ENCODE assay signal across 17 cellular contexts in the genomic region with DNA sequence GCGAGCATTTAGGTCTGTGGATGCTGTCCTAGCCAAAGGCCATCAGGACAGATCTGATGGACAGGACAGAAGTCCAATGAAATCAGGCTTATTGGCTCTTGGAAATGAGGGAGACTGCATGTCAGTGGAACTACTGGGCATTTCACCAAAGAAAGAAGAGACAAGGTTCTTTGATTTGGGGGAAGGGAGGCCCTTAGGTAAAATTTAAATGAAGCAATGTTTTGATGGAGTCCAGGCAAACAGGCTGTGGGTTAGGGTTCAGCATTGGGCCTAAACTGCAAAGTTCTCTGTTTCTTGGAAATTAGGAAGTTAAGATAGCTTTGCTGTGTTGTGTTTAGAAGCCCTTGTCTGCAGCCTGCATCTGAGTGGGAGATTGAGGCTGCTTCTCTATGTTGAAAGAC. TPM values are rescaled to one million over a fixed set of nuclear protein-coding genes. Genes with fewer than 3 reads are reported as not detected.
DNase-seq lines count a peak whose midpoint lies in the region; ATAC-seq and TF ChIP-seq lines count a peak whose summit lies in the region.
"Had no signal": no experiment of that assay in that cellular context is flagged by ENCODE, and none has a peak within 500 bp of the region (broad histone marks: within the 10 kb centered on the region; RNA-seq: fewer than 3 reads in every experiment).

No MANE protein-coding gene starts in this region.

- H3K36me3 ChIP-seq in spleen, result no peaks in the 10 kb centered on the region
- H3K36me3 ChIP-seq: ovary had no signal

- no peak overlapping the region for H3K4me3 ChIP-seq in spleen
- H3K4me3 ChIP-seq: lung, ovary had no signal

- intact Hi-C loops in activated CD4-positive, alpha-beta memory T cell treated with anti-CD3 and anti-CD28 coated beads for 36 hours (cut with micrococcal nuclease), result loop anchor here (10.0 kb wide), 1 partner anchor 485 kb away; no protein-coding TSS in a partner anchor
- intact Hi-C loops in spleen (cut with DNase I; ENCODE audit: low total_unique reads), result loop anchor here (5.0 kb wide), 1 partner anchor 492 kb away; no protein-coding TSS in a partner anchor

- ATAC-seq in SK-N-SH treated with all-trans-retinoic acid at 6 μM for 48 hours (peak; percentile 42; the same call in 2 of the 3 replicates), GM18873 (IDR thresholded peaks at IDR 0.05; ENCODE audit: low FRiP score, unreplicated experiment) (no peak)
- ATAC-seq: HCT116 had no signal

- peaks cover 0 to 29% (median 14%) of the 10 kb centered on the region in 6 donors for H3K4me1 ChIP-seq in spleen

- CTCF ChIA-PET in activated CD4-positive, alpha-beta memory T cell treated with anti-CD3 and anti-CD28 coated beads, Interleukin-2, amount 10 ng/mL, durations not matched to agents 7 days and 5 days (lab: Charles Lee), result interaction anchor here (0.6 to 8.2 kb wide), 9 partner anchors 10 to 88 kb away, joined by 3 to 105 read pairs (median 40); partner anchors contain the start of genes CREG2 and RNF149
- CTCF ChIA-PET in activated CD4-positive, alpha-beta memory T cell treated with anti-CD3 and anti-CD28 coated beads for 36 hours (lab: Charles Lee), result interaction anchor here (2.1 to 5.2 kb wide), 7 partner anchors 9 to 491 kb away, joined by 4 to 80 read pairs (median 20); partner anchors contain the start of genes CREG2 and RNF149

- 81 to 100% (median 91%) methylated on average over 1 of the region's 1 CpG for WGBS in spleen, 5 donors

- peak overlapping the region; percentile 41 for H3K27ac Mint-ChIP-seq in activated CD4-positive, alpha-beta memory T cell treated with anti-CD3 and anti-CD28 coated beads, Interleukin-2, amount 10 ng/mL, durations not matched to agents 7 days and 5 days
- H3K27ac Mint-ChIP-seq in activated CD4-positive, alpha-beta memory T cell treated with anti-CD3 and anti-CD28 coated beads for 36 hours, result no peak overlapping the region

- H3K27me3 Mint-ChIP-seq in activated CD4-positive, alpha-beta memory T cell treated with anti-CD3 and anti-CD28 coated beads, Interleukin-2, amount 10 ng/mL, durations not matched to agents 7 days and 5 days, result peaks cover 3% of the 10 kb centered on the region
- no peaks in the 10 kb centered on the region for H3K27me3 Mint-ChIP-seq in activated CD4-positive, alpha-beta memory T cell treated with anti-CD3 and anti-CD28 coated beads for 36 hours

- H3K27me3 ChIP-seq in spleen (replicated peaks in 1 of 7), result no peaks in the 10 kb centered on the region
- H3K27me3 ChIP-seq: ovary had no signal

- DNase-seq in activated CD4-positive, alpha-beta memory T cell treated with anti-CD3 and anti-CD28 coated beads, Interleukin-2, amount 10 ng/mL, durations not matched to agents 7 days and 5 days, result no peak
- DNase-seq in activated CD4-positive, alpha-beta memory T cell treated with anti-CD3 and anti-CD28 coated beads for 36 hours, result no peak
- DNase-seq in iPS DF 19.7 (ENCODE audit: low read depth, low spot score) (peak; percentile 52), spleen (no peak), NCI-H82 treated with DMSO at 0.1 percent for 48 hours (lab: John Stamatoyannopoulos, UW; ENCODE audit: unreplicated experiment) (no peak)
- no peak for DNase-seq in stimulated activated CD4-positive, alpha-beta T cell treated with anti-CD3 and anti-CD28 coated beads, Interleukin-4, amount 100 ng/mL, for 24 hours
- DNase-seq: ACHN; activated T-cell treated with anti-CD3 and anti-CD28 coated beads for 4 hours; DMS79; NCI-H2171; ovary; stimulated activated CD8-positive, alpha-beta memory T cell treated with anti-CD3 and anti-CD28 coated beads, Interleukin-4, amount 100 ng/mL, for 48 hours; T1000 had no signal

- no peak for TF ChIP-seq CTCF in spleen (IDR thresholded peaks at IDR 0.05 in 8 of 11, conservative IDR thresholded peaks at IDR 0.05 in 3 of 11)

- H3K9me3 Mint-ChIP-seq in activated CD4-positive, alpha-beta memory T cell treated with anti-CD3 and anti-CD28 coated beads, Interleukin-2, amount 10 ng/mL, durations not matched to agents 7 days and 5 days, result no peaks in the 10 kb centered on the region
- no peaks in the 10 kb centered on the region for H3K9me3 Mint-ChIP-seq in activated CD4-positive, alpha-beta memory T cell treated with anti-CD3 and anti-CD28 coated beads for 36 hours

- no peaks in the 10 kb centered on the region for H3K9me3 ChIP-seq in spleen
- H3K9me3 ChIP-seq: ovary had no signal

- no peaks in the 10 kb centered on the region for H3K36me3 Mint-ChIP-seq in activated CD4-positive, alpha-beta memory T cell treated with anti-CD3 and anti-CD28 coated beads, Interleukin-2, amount 10 ng/mL, durations not matched to agents 7 days and 5 days (ENCODE audit: low read depth)
- H3K36me3 Mint-ChIP-seq in activated CD4-positive, alpha-beta memory T cell treated with anti-CD3 and anti-CD28 coated beads for 36 hours, result no peaks in the 10 kb centered on the region

- H3K4me1 Mint-ChIP-seq in activated CD4-positive, alpha-beta memory T cell treated with anti-CD3 and anti-CD28 coated beads, Interleukin-2, amount 10 ng/mL, durations not matched to agents 7 days and 5 days, result peaks cover 42% of the 10 kb centered on the region
- peaks cover 20% of the 10 kb centered on the region for H3K4me1 Mint-ChIP-seq in activated CD4-positive, alpha-beta memory T cell treated with anti-CD3 and anti-CD28 coated beads for 36 hours (ENCODE audit: low read depth)

- peak overlapping the region in 5 of 8 donors; percentile 1 to 71 (median 53) for H3K27ac ChIP-seq in spleen
- H3K27ac ChIP-seq: ovary had no signal

- no peak overlapping the region for H3K4me3 Mint-ChIP-seq in activated CD4-positive, alpha-beta memory T cell treated with anti-CD3 and anti-CD28 coated beads, Interleukin-2, amount 10 ng/mL, durations not matched to agents 7 days and 5 days
- no peak overlapping the region for H3K4me3 Mint-ChIP-seq in activated CD4-positive, alpha-beta memory T cell treated with anti-CD3 and anti-CD28 coated beads for 36 hours

- POLR2A ChIA-PET in activated CD4-positive, alpha-beta memory T cell treated with anti-CD3 and anti-CD28 coated beads, Interleukin-2, amount 10 ng/mL, durations not matched to agents 7 days and 5 days (lab: Charles Lee), result interaction anchor here (1.0 to 4.9 kb wide), 4 partner anchors 10 to 31 kb away, joined by 4 to 27 read pairs (median 12); partner anchors contain the start of gene RNF149
- POLR2A ChIA-PET in activated CD4-positive, alpha-beta memory T cell treated with anti-CD3 and anti-CD28 coated beads for 36 hours (lab: Charles Lee), result interaction anchor here (0.6 kb wide), 1 partner anchor 282 kb away, joined by 4 read pairs; no protein-coding TSS in a partner anchor

- TF ChIP-seq POLR2A in spleen (IDR thresholded peaks at IDR 0.05), result no peak

TF ChIP-seq in SK-N-SH treated with all-trans-retinoic acid at 6 μM for 48 hours, 23 proteins besides CTCF, POLR2A, EP300 and RAD21:
- TF ChIP-seq ZC3H10 (CRISPR knock-in tag; IDR thresholded peaks at IDR 0.05), result no peak
- TF ChIP-seq BACH2 (CRISPR knock-in tag; IDR thresholded peaks at IDR 0.05; ENCODE audit: borderline replicate concordance), result no peak

RNA-seq across cellular contexts. Expression of gene RNF149, which starts 31.6 kb away (rescaled TPM):
- total RNA-seq in activated CD4-positive, alpha-beta memory T cell treated with anti-CD3 and anti-CD28 coated beads, Interleukin-2, amount 10 ng/mL, durations not matched to agents 7 days and 5 days, result 100 to 1,000 TPM; 115 to 116 TPM
- 10 to 100 TPM; 42.1 to 46.9 TPM for total RNA-seq in activated CD4-positive, alpha-beta memory T cell treated with anti-CD3 and anti-CD28 coated beads for 36 hours
- 100 to 1,000 TPM; 141 to 398 (median 234) TPM for total RNA-seq in spleen
- polyA plus RNA-seq in spleen, result 10 to 100 TPM; 31.8 to 64.1 (median 54.2) TPM

RNA-seq across cellular contexts. Expression of gene CREG2, which starts 47.2 kb away (rescaled TPM):
- under 1 TPM; 0.65 to 0.98 TPM for total RNA-seq in activated CD4-positive, alpha-beta memory T cell treated with anti-CD3 and anti-CD28 coated beads, Interleukin-2, amount 10 ng/mL, durations not matched to agents 7 days and 5 days
- not detected for total RNA-seq in activated CD4-positive, alpha-beta memory T cell treated with anti-CD3 and anti-CD28 coated beads for 36 hours
- total RNA-seq in spleen, result under 1 TPM in 1 of 7 donors, not detected in 6; 0.17 TPM
- not detected for polyA plus RNA-seq in spleen
